Comparison of ENCODE assay signal across 25 cellular contexts in genomic region chr18:25423760-25424159, GRCh38.
"Had no signal": no experiment of that assay in that cellular context is flagged by ENCODE, and none has a peak within 500 bp of the region (broad histone marks: within the 10 kb centered on the region; RNA-seq: fewer than 3 reads in every experiment).

No MANE protein-coding gene starts in this region.

- H3K4me3 ChIP-seq: MG63, PC-9, SJCRH30, SK-N-MC had no signal

- DNase-seq: Karpas-422, MG63, NCI-H1048, NCI-H1092 treated with DMSO at 0.1 percent for 48 hours, NCI-H1105 treated with DMSO at 0.1 percent for 48 hours, NCI-H1436, NCI-H146, NCI-H1694, NCI-H187, NCI-H1930, NCI-H2029 treated with DMSO at 0.1 percent for 48 hours, NCI-H2081 treated with DMSO at 0.1 percent for 48 hours, NCI-H2107, NCI-H226, NCI-H446 treated with DMSO at 0.1 percent for 48 hours, NCI-H510A, NCI-H524, NCI-H774, PC-9, SHP77, SIG-M5, SJCRH30, T-cell had no signal

- H3K4me1 ChIP-seq: SJCRH30 had no signal

- H2AFZ ChIP-seq: PC-9 had no signal

- H3K4me2 ChIP-seq: PC-9 had no signal

- H3K27me3 ChIP-seq: MG63, SJCRH30 had no signal

- H3K27ac ChIP-seq: PC-9, RWPE1, SJCRH30, SK-N-MC had no signal

- H3K36me3 Mint-ChIP-seq: T-cell had no signal

- H3K9me3 ChIP-seq: MG63, SJCRH30 had no signal

- H3K4me1 Mint-ChIP-seq: T-cell had no signal

- H3K27ac Mint-ChIP-seq: T-cell had no signal

- H3K4me3 Mint-ChIP-seq: T-cell had no signal

- H3K36me3 ChIP-seq: MG63, SJCRH30 had no signal
